Comparison of ENCODE assay signal across 26 cellular contexts in the genomic region with DNA sequence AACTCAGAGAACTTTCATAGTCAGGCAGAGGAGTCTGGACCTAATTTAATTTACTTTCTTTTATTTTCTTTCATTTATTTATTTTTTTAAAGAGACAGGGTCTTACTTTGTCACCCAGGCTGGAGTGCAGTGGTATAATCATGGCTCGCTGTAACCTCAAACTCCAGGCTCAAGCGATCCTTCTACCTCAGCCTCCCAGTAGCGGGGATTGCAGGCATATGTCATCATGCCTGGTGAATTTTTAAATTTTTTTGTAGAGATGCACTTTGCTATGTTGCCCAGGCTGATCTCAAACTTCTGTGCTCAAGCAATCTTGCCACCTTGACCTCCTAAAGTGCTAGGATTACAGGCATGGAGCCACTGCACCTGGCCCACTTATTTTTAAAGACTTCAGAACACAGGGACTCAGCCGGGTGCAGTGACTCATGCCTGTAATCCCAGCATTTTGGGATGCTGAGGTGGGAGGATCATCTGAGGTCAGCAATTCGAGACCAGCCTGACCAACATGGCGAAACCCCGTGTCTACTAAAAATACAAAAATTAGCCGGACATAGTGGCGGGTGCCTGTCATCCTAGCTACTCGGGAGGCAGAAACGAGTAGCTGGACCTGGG.
"Had no signal": no experiment of that assay in that cellular context is flagged by ENCODE, and none has a peak within 500 bp of the region (broad histone marks: within the 10 kb centered on the region; RNA-seq: fewer than 3 reads in every experiment).

No MANE protein-coding gene starts in this region.

- ATAC-seq: left lobe of liver; mucosa of descending colon; naive thymus-derived CD4-positive, alpha-beta T cell; right lobe of liver; stimulated activated effector memory CD8-positive, alpha-beta T cell treated with anti-CD3 and anti-CD28 coated beads, Interleukin-12 subunit alpha, Interleukin-12 subunit beta, amount 100 ng/mL, for 72 hours; stimulated activated naive CD8-positive, alpha-beta T cell treated with anti-CD3 and anti-CD28 coated beads, Interleukin-15, Interleukin-2, amounts not matched to agents 100 U/mL and 50 U/mL, for 24 hours had no signal

- H3K4me3 Mint-ChIP-seq: memory B cell; mesothelial cell of epicardium; naive thymus-derived CD4-positive, alpha-beta T cell; nephron; neural progenitor cell; stimulated activated effector memory CD8-positive, alpha-beta T cell treated with anti-CD3 and anti-CD28 coated beads, Interleukin-12 subunit alpha, Interleukin-12 subunit beta, amount 100 ng/mL, for 72 hours had no signal

- H2AFZ ChIP-seq: neural progenitor cell, parathyroid adenoma had no signal

- H3K9me3 ChIP-seq: mucosa of descending colon, right lobe of liver, testis, tibial artery, upper lobe of left lung had no signal

- DNase-seq: dermis blood vessel endothelial cell; effector memory CD4-positive, alpha-beta T cell; hypothalamus; kidney; mucosa of descending colon; naive thymus-derived CD4-positive, alpha-beta T cell; right lobe of liver; stimulated activated CD4-positive, alpha-beta T cell treated with anti-CD3 and anti-CD28 coated beads, Interleukin-2, amount 100 ng/mL, for 24 hours; stimulated activated CD4-positive, alpha-beta T cell treated with anti-CD3 and anti-CD28 coated beads, Interleukin-4, amount 100 ng/mL, for 24 hours; stimulated activated naive CD8-positive, alpha-beta T cell treated with anti-CD3 and anti-CD28 coated beads, Interleukin-15, Interleukin-2, amounts not matched to agents 100 U/mL and 50 U/mL, for 24 hours; substantia nigra; testis; tibial artery; upper lobe of left lung had no signal

- H3K4me3 ChIP-seq: coronary artery, lung, mucosa of descending colon, neural progenitor cell, right lobe of liver, smooth muscle cell, testis, tibial artery, upper lobe of left lung had no signal

- FAIRE-seq: urothelium cell line had no signal

- H3K4me1 ChIP-seq: neural progenitor cell, parathyroid adenoma, right lobe of liver, testis, tibial artery, upper lobe of left lung had no signal

- H3K9ac ChIP-seq: neural progenitor cell, parathyroid adenoma had no signal

- H3K27ac Mint-ChIP-seq: memory B cell; mesothelial cell of epicardium; neural progenitor cell; progenitor cell of endocrine pancreas; stimulated activated effector memory CD8-positive, alpha-beta T cell treated with anti-CD3 and anti-CD28 coated beads, Interleukin-12 subunit alpha, Interleukin-12 subunit beta, amount 100 ng/mL, for 72 hours had no signal

- H3K4me1 Mint-ChIP-seq: memory B cell; naive thymus-derived CD4-positive, alpha-beta T cell; stimulated activated effector memory CD8-positive, alpha-beta T cell treated with anti-CD3 and anti-CD28 coated beads, Interleukin-12 subunit alpha, Interleukin-12 subunit beta, amount 100 ng/mL, for 72 hours had no signal

- H3K27ac ChIP-seq: coronary artery, neural progenitor cell, parathyroid adenoma, right lobe of liver, testis, tibial artery, upper lobe of left lung had no signal

- H3K36me3 ChIP-seq: neural progenitor cell, right lobe of liver, tibial artery, upper lobe of left lung had no signal

- H3K27me3 ChIP-seq: neural progenitor cell, right lobe of liver, testis, tibial artery, upper lobe of left lung had no signal

- H3K79me2 ChIP-seq: parathyroid adenoma had no signal

- H3K36me3 Mint-ChIP-seq: memory B cell; mesothelial cell of epicardium; naive thymus-derived CD4-positive, alpha-beta T cell; neural progenitor cell; stimulated activated effector memory CD8-positive, alpha-beta T cell treated with anti-CD3 and anti-CD28 coated beads, Interleukin-12 subunit alpha, Interleukin-12 subunit beta, amount 100 ng/mL, for 72 hours had no signal

- H3K27me3 Mint-ChIP-seq: progenitor cell of endocrine pancreas had no signal

- H3K9me3 Mint-ChIP-seq: memory B cell; naive thymus-derived CD4-positive, alpha-beta T cell; nephron; neural progenitor cell; stimulated activated effector memory CD8-positive, alpha-beta T cell treated with anti-CD3 and anti-CD28 coated beads, Interleukin-12 subunit alpha, Interleukin-12 subunit beta, amount 100 ng/mL, for 72 hours had no signal

- H3K4me2 ChIP-seq: neural progenitor cell, smooth muscle cell had no signal
